Comparison of ENCODE assay signal across 22 cellular contexts in genomic region chr17:10735821-10736220, GRCh38. TPM values are rescaled to one million over a fixed set of nuclear protein-coding genes. Genes with fewer than 3 reads are reported as not detected.
DNase-seq lines count a peak whose midpoint lies in the region; ATAC-seq and TF ChIP-seq lines count a peak whose summit lies in the region.
"Had no signal": no experiment of that assay in that cellular context is flagged by ENCODE, and none has a peak within 500 bp of the region (broad histone marks: within the 10 kb centered on the region; RNA-seq: fewer than 3 reads in every experiment).

No MANE protein-coding gene starts in this region.

- H3K4me3 ChIP-seq in right atrium auricular region (no peak overlapping the region), heart right ventricle (no peak overlapping the region)
- H3K4me3 ChIP-seq: BLaER1, GM12878 had no signal

- H3K36me3 ChIP-seq in right atrium auricular region (no peaks in the 10 kb centered on the region), heart right ventricle (no peaks in the 10 kb centered on the region)
- H3K36me3 ChIP-seq: BE2C, BLaER1 had no signal

- peak; percentile 52 for DNase-seq in right atrium auricular region (ENCODE audit: low spot score)
- no peak for DNase-seq in heart right ventricle
- peak; percentile 9 for DNase-seq in ecto neural progenitor cell (ENCODE audit: low spot score)
- DNase-seq in NCI-H1694 treated with DMSO at 0.1 percent for 48 hours (lab: John Stamatoyannopoulos, UW), result no peak
- DNase-seq: 8988T; ACHN; BE2C; C1 segment of cervical spinal cord; CD4-positive, alpha-beta memory T cell; CD4-positive, CD25-positive, alpha-beta regulatory T cell; CD8-positive, alpha-beta memory T cell; COR-L47; DMS 273 treated with DMSO at 0.1 percent for 48 hours; DMS153; DMS53; DMS79; DND-41; EL; GDM1 had no signal

- no peaks in the 10 kb centered on the region for H3K9me3 ChIP-seq in right atrium auricular region
- no peaks in the 10 kb centered on the region for H3K9me3 ChIP-seq in heart right ventricle
- H3K9me3 ChIP-seq: BE2C, BLaER1 had no signal

- H3K27me3 ChIP-seq in right atrium auricular region (no peaks in the 10 kb centered on the region), heart right ventricle (no peaks in the 10 kb centered on the region)
- H3K27me3 ChIP-seq: BE2C, BLaER1 had no signal

- 90 to 92% methylated on average over 4 of the region's 4 CpGs for WGBS in heart right ventricle, 2 donors

- intact Hi-C loops in heart right ventricle (cut with DNase I), result loop anchor here in 7 of 10 donors (2.0 to 5.0 kb wide), 2 partner anchors 109 to 111 kb away; no protein-coding TSS in a partner anchor

- H3K4me1 ChIP-seq in right atrium auricular region (peaks cover 0 to 4% of the 10 kb centered on the region in 2 donors), heart right ventricle (peaks cover 0 to 7% (median 0%) of the 10 kb centered on the region in 9 donors)
- H3K4me1 ChIP-seq: BE2C had no signal

- TF ChIP-seq CTCF in right atrium auricular region (IDR thresholded peaks at IDR 0.05) (no peak), heart right ventricle (IDR thresholded peaks at IDR 0.05) (no peak)

- no peak overlapping the region for H3K27ac ChIP-seq in right atrium auricular region
- H3K27ac ChIP-seq in heart right ventricle, result no peak overlapping the region
- H3K27ac ChIP-seq: BLaER1 had no signal

- no peak for ATAC-seq in heart right ventricle
- no peak for ATAC-seq in HG02610 (IDR thresholded peaks at IDR 0.05; ENCODE audit: unreplicated experiment)
- ATAC-seq: GM12878 had no signal

RNA-seq across cellular contexts. Expression of gene TMEM220, which starts 6.0 kb away (rescaled TPM):
- total RNA-seq in right atrium auricular region (1 to 10 TPM; 5.5 to 6.5 TPM), heart right ventricle (10 to 100 TPM in 2 of 10 donors, 1 to 10 TPM in 8; 3.8 to 13.6 (median 7.6) TPM)
- polyA plus RNA-seq in heart right ventricle, result 10 to 100 TPM in 1 of 2 donors, 1 to 10 TPM in 1; 4.1 to 12.3 TPM

RNA-seq across cellular contexts. Expression of gene ADPRM, which starts 38.4 kb away (rescaled TPM):
- total RNA-seq in right atrium auricular region (1 to 10 TPM; 2.4 to 3.8 TPM), heart right ventricle (1 to 10 TPM; 3.6 to 7.3 (median 4.9) TPM)
- polyA plus RNA-seq in heart right ventricle, result 1 to 10 TPM; 3.5 to 3.8 TPM

RNA-seq across cellular contexts. Expression of gene SCO1, which starts 38.5 kb away (rescaled TPM):
- total RNA-seq in right atrium auricular region (10 to 100 TPM; 14.6 to 21.6 TPM), heart right ventricle (10 to 100 TPM; 28.5 to 43.4 (median 37.4) TPM)
- 10 to 100 TPM in 1 of 2 donors, 1 to 10 TPM in 1; 4.5 to 25.7 TPM for polyA plus RNA-seq in heart right ventricle

Comparison
In these comparisons a context has a peak if more than half of its experiments do, and no peak if none do; other contexts are left out.
1. DNase-seq: peak in right atrium auricular region (single experiment) and ecto neural progenitor cell (single experiment); none in heart right ventricle (0 of 2) and NCI-H1694 treated with DMSO at 0.1 percent for 48 hours (single experiment).